17 cellular contexts compared by ENCODE assay signal in the genomic region with DNA sequence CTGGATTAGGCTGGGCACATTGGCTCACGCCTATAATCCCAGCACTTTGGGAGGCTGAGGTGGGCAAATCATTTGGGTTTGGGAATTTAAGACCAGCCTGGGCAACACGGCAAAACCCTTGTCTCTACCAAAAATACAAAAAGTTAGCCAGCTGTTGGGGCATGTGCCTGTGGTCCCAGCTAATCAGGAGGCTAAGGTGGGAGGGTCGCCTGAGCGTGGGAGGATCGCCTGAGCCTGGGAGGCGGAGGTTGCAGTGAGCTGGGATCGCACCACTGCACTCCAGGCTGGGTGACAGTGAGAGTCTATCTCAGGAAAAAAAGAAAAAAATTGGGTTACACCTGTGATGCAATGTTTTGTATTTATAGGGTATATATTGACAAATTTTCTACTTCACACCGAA. TPM values are rescaled to one million over a fixed set of nuclear protein-coding genes. Genes with fewer than 3 reads are reported as not detected.
A peak's percentile ranks its signal among the peaks of the same experiment; 100 is the strongest.
DNase-seq lines count a peak whose midpoint lies in the region; ATAC-seq, FAIRE-seq and TF ChIP-seq lines count a peak whose summit lies in the region.
"Had no signal": no experiment of that assay in that cellular context is flagged by ENCODE, and none has a peak within 500 bp of the region (broad histone marks: within the 10 kb centered on the region; RNA-seq: fewer than 3 reads in every experiment).

No MANE protein-coding gene starts in this region.

- H3K4me1 ChIP-seq in neutrophil (ENCODE audit: control insufficient read depth in 1 of 2, insufficient read depth in 1 of 2, low read depth in 1 of 2, low read length in 1 of 2) (peaks cover 55 to 60% of the 10 kb centered on the region in 2 experiments), HepG2 (ENCODE audit: insufficient read depth, low read length) (peaks cover 14% of the 10 kb centered on the region)

- H3K4me3 Mint-ChIP-seq in activated T-cell treated with anti-CD3 and anti-CD28 coated beads, Interleukin-2, amount 50 U/mL, for 24 hours, result no peak overlapping the region
- H3K4me3 Mint-ChIP-seq in T-helper 17 cell (no peak overlapping the region), endothelial cell (ENCODE audit: unreplicated experiment) (no peak overlapping the region)
- H3K4me3 Mint-ChIP-seq: CD8-positive, alpha-beta T cell had no signal

- no peaks in the 10 kb centered on the region for H3K27me3 Mint-ChIP-seq in activated T-cell treated with anti-CD3 and anti-CD28 coated beads, Interleukin-2, amount 50 U/mL, for 24 hours
- H3K27me3 Mint-ChIP-seq in T-helper 17 cell (no peaks in the 10 kb centered on the region), endothelial cell (ENCODE audit: unreplicated experiment) (no peaks in the 10 kb centered on the region)

- no peak overlapping the region for H3K9ac ChIP-seq in HepG2 (ENCODE audit: insufficient read depth, low read depth, low read length)
- H3K9ac ChIP-seq: BLaER1, GM23248 had no signal

- ATAC-seq in T-helper 17 cell (no peak), HepG2 (no peak)
- ATAC-seq: CD8-positive, alpha-beta T cell had no signal

- no peak overlapping the region for H3K4me2 ChIP-seq in HepG2 (ENCODE audit: low read depth, low read length)
- H3K4me2 ChIP-seq: BLaER1 had no signal

- no peak for TF ChIP-seq POLR2A in HepG2 (IDR thresholded peaks at IDR 0.05; ENCODE audit: insufficient read depth in 1 of 2, low read depth in 2 of 2, low read length in 2 of 2)

- peaks cover 29% of the 10 kb centered on the region for H3K36me3 ChIP-seq in neutrophil
- peaks cover 5 to 27% of the 10 kb centered on the region in 2 experiments; a peak in 4 of 5 replicates for H3K36me3 ChIP-seq in HepG2 (replicated peaks in 1 of 2; ENCODE audit: control insufficient read depth in 1 of 2, insufficient read depth in 2 of 2, low read length in 2 of 2)

- peaks cover 64% of the 10 kb centered on the region for H3K36me3 Mint-ChIP-seq in activated T-cell treated with anti-CD3 and anti-CD28 coated beads, Interleukin-2, amount 50 U/mL, for 24 hours (ENCODE audit: low read depth)
- H3K36me3 Mint-ChIP-seq in T-helper 17 cell (ENCODE audit: low read depth) (peaks cover 6% of the 10 kb centered on the region), endothelial cell (ENCODE audit: low read depth, unreplicated experiment) (peaks cover 3% of the 10 kb centered on the region)

- intact Hi-C loops in HepG2 (cut with micrococcal nuclease; ENCODE audit: unreplicated experiment), result no loop called here

- H3K9me3 Mint-ChIP-seq in activated T-cell treated with anti-CD3 and anti-CD28 coated beads, Interleukin-2, amount 50 U/mL, for 24 hours, result no peaks in the 10 kb centered on the region
- H3K9me3 Mint-ChIP-seq in endothelial cell (ENCODE audit: unreplicated experiment), result no peaks in the 10 kb centered on the region
- H3K9me3 Mint-ChIP-seq: CD8-positive, alpha-beta T cell had no signal

- H3K79me2 ChIP-seq in HepG2 (ENCODE audit: insufficient read depth, low read length), result peaks cover 16% of the 10 kb centered on the region

- TF ChIP-seq RAD21 in HepG2 (CRISPR knock-in tag; IDR thresholded peaks at IDR 0.05), result no peak

- BruUV-seq in HepG2 (replicated peaks; lab: Mats Ljungman, UMichigan), result no TSS peak

- H3K4me1 Mint-ChIP-seq in activated T-cell treated with anti-CD3 and anti-CD28 coated beads, Interleukin-2, amount 50 U/mL, for 24 hours (ENCODE audit: low read depth), result peaks cover 48% of the 10 kb centered on the region
- H3K4me1 Mint-ChIP-seq in T-helper 17 cell (peaks cover 24% of the 10 kb centered on the region), endothelial cell (ENCODE audit: unreplicated experiment) (peaks cover 34% of the 10 kb centered on the region)

- CTCF ChIA-PET in HepG2 (lab: Yijun Ruan, JAX; ENCODE audit: low intra/inter-chr PET ratio, low total read pairs), result no interaction called here

- TF ChIP-seq EP300 in HepG2 (IDR thresholded peaks at IDR 0.05; ENCODE audit: low read depth in 2 of 2, low read length in 2 of 2) (no peak), HepG2 (CRISPR knock-in tag; IDR thresholded peaks at IDR 0.05; ENCODE audit: borderline replicate concordance) (no peak)

- in situ Hi-C loops in HepG2 (cut with HindIII; ENCODE audit: extremely low pct_ligation_motif_present, low pct_unique_long_range_greater_than_20kb), result loop anchor here (10.0 kb wide), 1 partner anchor 363 kb away; no protein-coding TSS in a partner anchor

- DNase-seq in activated T-cell treated with anti-CD3 and anti-CD28 coated beads, Interleukin-2, amount 50 U/mL, for 24 hours, result no peak
- DNase-seq in activated T-cell treated with anti-CD3 and anti-CD28 coated beads for 4 hours, result no peak
- no peak for DNase-seq in T-helper 17 cell
- DNase-seq in endothelial cell (ENCODE audit: low spot score), result no peak
- DNase-seq in NK-92 treated with Interleukin-12 subunit alpha and Interleukin-12 subunit beta, amount 100 ng/mL, for 24 hours (lab: John Stamatoyannopoulos, UW), result no peak
- no peak for DNase-seq in activated gamma-delta T cell treated with Interleukin-2 at 50 U/mL for 16 hours
- no peak for DNase-seq in HepG2 (ENCODE audit: low spot score)
- DNase-seq: 8988T; Calu3; CD8-positive, alpha-beta T cell; DMS79 treated with DMSO at 0.1 percent for 48 hours; GM23248; IMR-90 had no signal

- POLR2A ChIA-PET in HepG2 (lab: Yijun Ruan, JAX), result no interaction called here

- H3K27ac ChIP-seq in neutrophil, result peak overlapping the region; percentile 87
- no peak overlapping the region for H3K27ac ChIP-seq in HepG2 (ENCODE audit: extremely low read length, insufficient read depth, low read length)
- H3K27ac ChIP-seq: BLaER1, GM23248 had no signal

- no peaks in the 10 kb centered on the region for H3K27me3 ChIP-seq in neutrophil
- no peaks in the 10 kb centered on the region; a peak in 1 of 5 replicates for H3K27me3 ChIP-seq in HepG2 (ENCODE audit: control insufficient read depth in 1 of 2, insufficient read depth in 2 of 2, low read length in 2 of 2)
- H3K27me3 ChIP-seq: BLaER1 had no signal

- no peak for FAIRE-seq in HepG2 (lab: Jason Lieb, UNC)

- no peaks in the 10 kb centered on the region for H4K20me1 ChIP-seq in HepG2 (ENCODE audit: insufficient read depth, low read length)
- H4K20me1 ChIP-seq: BLaER1 had no signal

- no peak overlapping the region for H2AFZ ChIP-seq in HepG2 (ENCODE audit: low read length)
- H2AFZ ChIP-seq: GM23248 had no signal

- 98% methylated on average over 8 of the region's 8 CpGs for WGBS in HepG2 (ENCODE audit: low lambda C conversion rate)

- H3K27ac Mint-ChIP-seq in activated T-cell treated with anti-CD3 and anti-CD28 coated beads, Interleukin-2, amount 50 U/mL, for 24 hours, result peak overlapping the region; percentile 28
- peak overlapping the region; percentile 9 for H3K27ac Mint-ChIP-seq in T-helper 17 cell
- H3K27ac Mint-ChIP-seq in endothelial cell (ENCODE audit: unreplicated experiment), result peak overlapping the region; percentile 79
- H3K27ac Mint-ChIP-seq: CD8-positive, alpha-beta T cell had no signal

- no peak overlapping the region for H3K4me3 ChIP-seq in neutrophil (ENCODE audit: low read depth in 1 of 2, low read length in 1 of 2)
- no peak overlapping the region for H3K4me3 ChIP-seq in HepG2 (replicated peaks in 1 of 3; ENCODE audit: insufficient read depth in 1 of 3, low read depth in 2 of 3, low read length in 3 of 3)
- H3K4me3 ChIP-seq: BLaER1, GM23248, HAP-1 had no signal

- TF ChIP-seq CTCF in endothelial cell (IDR thresholded peaks at IDR 0.05; ENCODE audit: unreplicated experiment), result no peak
- no peak for TF ChIP-seq CTCF in neutrophil (IDR thresholded peaks at IDR 0.05)
- TF ChIP-seq CTCF in HepG2 (CRISPR knock-in tag; IDR thresholded peaks at IDR 0.05), result no peak

- no peaks in the 10 kb centered on the region for H3K9me3 ChIP-seq in T-helper 17 cell (ENCODE audit: control insufficient read depth, low read length, poor library complexity, severe bottlenecking)
- H3K9me3 ChIP-seq in neutrophil, result no peaks in the 10 kb centered on the region
- no peaks in the 10 kb centered on the region for H3K9me3 ChIP-seq in HepG2 (ENCODE audit: low read length)
- H3K9me3 ChIP-seq: BLaER1, HAP-1 had no signal

RNA-seq across cellular contexts. Expression of gene NEK9, which starts 5.3 kb away (rescaled TPM):
- 10 to 100 TPM; 61.7 to 63.6 TPM for total RNA-seq in T-helper 17 cell
- total RNA-seq in endothelial cell (ENCODE audit: unreplicated experiment), result 74.3 TPM
- 16.5 and 29.4 TPM in 2 replicates for total RNA-seq in HepG2 (2016; rRNA removed; fragmentation: Illumina TruSeq; extraction: Trizol)
- total RNA-seq in HepG2 (2016; cell fraction: cytosol; rRNA removed; fragmentation: Illumina TruSeq; extraction: Trizol; ENCODE audit: low read depth), result 8.6 and 9.3 TPM in 2 replicates
- 17.5 and 29.6 TPM in 2 replicates for total RNA-seq in HepG2 (2016; cell fraction: insoluble cytoplasmic fraction; rRNA removed; fragmentation: Illumina TruSeq; extraction: Trizol)
- total RNA-seq in HepG2 (2016; cell fraction: membrane; rRNA removed; fragmentation: Illumina TruSeq; extraction: Trizol), result 11.8 and 12.2 TPM in 2 replicates
- total RNA-seq in HepG2 (2016; cell fraction: nucleus; rRNA removed; fragmentation: Illumina TruSeq; extraction: Trizol), result 25.2 and 29.4 TPM in 2 replicates
- polyA plus RNA-seq in HepG2 (2011; rRNA removed), result 27.3 and 32.1 TPM in 2 replicates
- polyA plus RNA-seq in HepG2 (2011; cell fraction: cytosol; rRNA removed), result 17.4 and 19.0 TPM in 2 replicates
- 69.4 and 74.5 TPM in 2 replicates for polyA plus RNA-seq in HepG2 (2011; cell fraction: nucleus; rRNA removed)
- polyA plus RNA-seq in HepG2 (2012), result 30.8 and 31.9 TPM in 2 replicates
- 0.96 and 1.7 TPM in 2 replicates for polyA plus RNA-seq in HepG2 (2016; cell fraction: cytosol; fragmentation: Illumina TruSeq; extraction: Trizol; ENCODE audit: low read depth)
- 32.5 and 34.6 TPM in 2 replicates for polyA plus RNA-seq in HepG2 (2016; cell fraction: insoluble cytoplasmic fraction; fragmentation: Illumina TruSeq; extraction: Trizol; ENCODE audit: low read depth)
- 4.7 and 5.0 TPM in 2 replicates for polyA plus RNA-seq in HepG2 (2016; cell fraction: membrane; fragmentation: Illumina TruSeq; extraction: Trizol; ENCODE audit: low read depth)
- polyA plus RNA-seq in HepG2 (2016; cell fraction: nucleus; fragmentation: Illumina TruSeq; extraction: Trizol; ENCODE audit: insufficient read depth, low read depth), result 60.6 and 64.1 TPM in 2 replicates
- polyA minus RNA-seq in HepG2 (2011; rRNA and poly(A)+ RNA removed; ENCODE audit: low replicate concordance), result 33.3 and 65.4 TPM in 2 replicates
- 16.4 and 19.4 TPM in 2 replicates for polyA minus RNA-seq in HepG2 (2011; cell fraction: cytosol; rRNA and poly(A)+ RNA removed)
- polyA minus RNA-seq in HepG2 (2011; cell fraction: nucleus; rRNA and poly(A)+ RNA removed), result 42.6 and 47.6 TPM in 2 replicates

RNA-seq across cellular contexts. Expression of gene ZC2HC1C, which starts 52.1 kb away (rescaled TPM):
- total RNA-seq in T-helper 17 cell (under 1 TPM; 0.20 to 0.76 TPM), endothelial cell (ENCODE audit: unreplicated experiment) (1.6 TPM), HepG2 (2016; rRNA removed; fragmentation: Illumina TruSeq; extraction: Trizol) (3.3 and 5.3 TPM in 2 replicates)
- total RNA-seq in HepG2 (2016; cell fraction: cytosol; rRNA removed; fragmentation: Illumina TruSeq; extraction: Trizol; ENCODE audit: low read depth), result 2.6 and 3.3 TPM in 2 replicates
- total RNA-seq in HepG2 (2016; cell fraction: insoluble cytoplasmic fraction; rRNA removed; fragmentation: Illumina TruSeq; extraction: Trizol), result 4.5 and 4.8 TPM in 2 replicates
- total RNA-seq in HepG2 (2016; cell fraction: membrane; rRNA removed; fragmentation: Illumina TruSeq; extraction: Trizol), result 3.8 and 4.6 TPM in 2 replicates
- 3.6 and 5.8 TPM in 2 replicates for total RNA-seq in HepG2 (2016; cell fraction: nucleus; rRNA removed; fragmentation: Illumina TruSeq; extraction: Trizol)
- polyA plus RNA-seq in HepG2 (2011; rRNA removed), result 3.0 and 3.5 TPM in 2 replicates
- polyA plus RNA-seq in HepG2 (2011; cell fraction: cytosol; rRNA removed), result 1.7 and 2.1 TPM in 2 replicates
- polyA plus RNA-seq in HepG2 (2011; cell fraction: nucleus; rRNA removed), result 2.1 and 3.0 TPM in 2 replicates
- polyA plus RNA-seq in HepG2 (2012), result 1.5 and 2.4 TPM in 2 replicates
- polyA plus RNA-seq in HepG2 (2016; cell fraction: cytosol; fragmentation: Illumina TruSeq; extraction: Trizol; ENCODE audit: low read depth), result 1.6 and 1.9 TPM in 2 replicates
- 4.5 and 6.0 TPM in 2 replicates for polyA plus RNA-seq in HepG2 (2016; cell fraction: insoluble cytoplasmic fraction; fragmentation: Illumina TruSeq; extraction: Trizol; ENCODE audit: low read depth)
- polyA plus RNA-seq in HepG2 (2016; cell fraction: membrane; fragmentation: Illumina TruSeq; extraction: Trizol; ENCODE audit: low read depth), result 1.8 and 2.2 TPM in 2 replicates
- polyA plus RNA-seq in HepG2 (2016; cell fraction: nucleus; fragmentation: Illumina TruSeq; extraction: Trizol; ENCODE audit: insufficient read depth, low read depth), result 4.8 and 5.3 TPM in 2 replicates
- polyA minus RNA-seq in HepG2 (2011; rRNA and poly(A)+ RNA removed; ENCODE audit: low replicate concordance), result 0.82 and 0.98 TPM in 2 replicates
- polyA minus RNA-seq in HepG2 (2011; cell fraction: cytosol; rRNA and poly(A)+ RNA removed), result 0.88 and 1.5 TPM in 2 replicates
- polyA minus RNA-seq in HepG2 (2011; cell fraction: nucleus; rRNA and poly(A)+ RNA removed), result 2.4 and 4.8 TPM in 2 replicates
- total RNA-seq: CD8-positive, alpha-beta T cell; HT1080 had no signal

RNA-seq across cellular contexts. Expression of gene TMED10, which starts 54.9 kb away (rescaled TPM):
- 100 to 1,000 TPM; 190 to 195 TPM for total RNA-seq in T-helper 17 cell
- total RNA-seq in endothelial cell (ENCODE audit: unreplicated experiment), result 312 TPM
- total RNA-seq in HepG2 (2016; rRNA removed; fragmentation: Illumina TruSeq; extraction: Trizol), result 183 and 311 TPM in 2 replicates
- 31.8 and 36.6 TPM in 2 replicates for total RNA-seq in HepG2 (2016; cell fraction: cytosol; rRNA removed; fragmentation: Illumina TruSeq; extraction: Trizol; ENCODE audit: low read depth)
- total RNA-seq in HepG2 (2016; cell fraction: insoluble cytoplasmic fraction; rRNA removed; fragmentation: Illumina TruSeq; extraction: Trizol), result 191 and 318 TPM in 2 replicates
- 62.0 and 63.6 TPM in 2 replicates for total RNA-seq in HepG2 (2016; cell fraction: membrane; rRNA removed; fragmentation: Illumina TruSeq; extraction: Trizol)
- total RNA-seq in HepG2 (2016; cell fraction: nucleus; rRNA removed; fragmentation: Illumina TruSeq; extraction: Trizol), result 252 and 291 TPM in 2 replicates
- 292 and 377 TPM in 2 replicates for polyA plus RNA-seq in HepG2 (2011; rRNA removed)
- polyA plus RNA-seq in HepG2 (2011; cell fraction: cytosol; rRNA removed), result 308 and 326 TPM in 2 replicates
- 81.4 and 84.1 TPM in 2 replicates for polyA plus RNA-seq in HepG2 (2011; cell fraction: nucleus; rRNA removed)
- polyA plus RNA-seq in HepG2 (2012), result 131 and 139 TPM in 2 replicates
- 36.6 and 41.3 TPM in 2 replicates for polyA plus RNA-seq in HepG2 (2016; cell fraction: cytosol; fragmentation: Illumina TruSeq; extraction: Trizol; ENCODE audit: low read depth)
- polyA plus RNA-seq in HepG2 (2016; cell fraction: insoluble cytoplasmic fraction; fragmentation: Illumina TruSeq; extraction: Trizol; ENCODE audit: low read depth), result 162 and 165 TPM in 2 replicates
- 58.6 and 59.0 TPM in 2 replicates for polyA plus RNA-seq in HepG2 (2016; cell fraction: membrane; fragmentation: Illumina TruSeq; extraction: Trizol; ENCODE audit: low read depth)
- polyA plus RNA-seq in HepG2 (2016; cell fraction: nucleus; fragmentation: Illumina TruSeq; extraction: Trizol; ENCODE audit: insufficient read depth, low read depth), result 306 and 326 TPM in 2 replicates
- 546 and 919 TPM in 2 replicates for polyA minus RNA-seq in HepG2 (2011; rRNA and poly(A)+ RNA removed; ENCODE audit: low replicate concordance)
- polyA minus RNA-seq in HepG2 (2011; cell fraction: cytosol; rRNA and poly(A)+ RNA removed), result 247 and 332 TPM in 2 replicates
- polyA minus RNA-seq in HepG2 (2011; cell fraction: nucleus; rRNA and poly(A)+ RNA removed), result 78.8 and 85.5 TPM in 2 replicates

RNA-seq across cellular contexts. Expression of gene ACYP1, which starts 57.7 kb away (rescaled TPM):
- total RNA-seq in T-helper 17 cell (10 to 100 TPM; 11.3 to 16.1 TPM), endothelial cell (ENCODE audit: unreplicated experiment) (5.8 TPM), HepG2 (2016; rRNA removed; fragmentation: Illumina TruSeq; extraction: Trizol) (9.7 and 11.1 TPM in 2 replicates)
- 3.0 and 3.7 TPM in 2 replicates for total RNA-seq in HepG2 (2016; cell fraction: cytosol; rRNA removed; fragmentation: Illumina TruSeq; extraction: Trizol; ENCODE audit: low read depth)
- 11.8 and 12.0 TPM in 2 replicates for total RNA-seq in HepG2 (2016; cell fraction: insoluble cytoplasmic fraction; rRNA removed; fragmentation: Illumina TruSeq; extraction: Trizol)
- 4.6 and 5.3 TPM in 2 replicates for total RNA-seq in HepG2 (2016; cell fraction: membrane; rRNA removed; fragmentation: Illumina TruSeq; extraction: Trizol)
- total RNA-seq in HepG2 (2016; cell fraction: nucleus; rRNA removed; fragmentation: Illumina TruSeq; extraction: Trizol), result 12.2 and 12.7 TPM in 2 replicates
- 17.3 and 22.4 TPM in 2 replicates for polyA plus RNA-seq in HepG2 (2011; rRNA removed)
- 16.7 and 19.1 TPM in 2 replicates for polyA plus RNA-seq in HepG2 (2011; cell fraction: cytosol; rRNA removed)
- polyA plus RNA-seq in HepG2 (2011; cell fraction: nucleus; rRNA removed), result 8.6 and 13.9 TPM in 2 replicates
- 18.5 and 20.3 TPM in 2 replicates for polyA plus RNA-seq in HepG2 (2012)
- polyA plus RNA-seq in HepG2 (2016; cell fraction: cytosol; fragmentation: Illumina TruSeq; extraction: Trizol; ENCODE audit: low read depth), result 3.4 and 4.7 TPM in 2 replicates
- 18.4 and 21.2 TPM in 2 replicates for polyA plus RNA-seq in HepG2 (2016; cell fraction: insoluble cytoplasmic fraction; fragmentation: Illumina TruSeq; extraction: Trizol; ENCODE audit: low read depth)
- 6.4 and 6.5 TPM in 2 replicates for polyA plus RNA-seq in HepG2 (2016; cell fraction: membrane; fragmentation: Illumina TruSeq; extraction: Trizol; ENCODE audit: low read depth)
- 31.3 and 35.6 TPM in 2 replicates for polyA plus RNA-seq in HepG2 (2016; cell fraction: nucleus; fragmentation: Illumina TruSeq; extraction: Trizol; ENCODE audit: insufficient read depth, low read depth)
- polyA minus RNA-seq in HepG2 (2011; rRNA and poly(A)+ RNA removed; ENCODE audit: low replicate concordance), result 1.6 and 7.3 TPM in 2 replicates
- 2.1 and 2.5 TPM in 2 replicates for polyA minus RNA-seq in HepG2 (2011; cell fraction: cytosol; rRNA and poly(A)+ RNA removed)
- 12.7 and 14.0 TPM in 2 replicates for polyA minus RNA-seq in HepG2 (2011; cell fraction: nucleus; rRNA and poly(A)+ RNA removed)

Comparison
In these comparisons a context has a peak if more than half of its experiments do, and no peak if none do; other contexts are left out.
1. H3K27ac Mint-ChIP-seq: peak in every context shown above with its lines; median percentile 79 in endothelial cell; 28 in activated T-cell treated with anti-CD3 and anti-CD28 coated beads, Interleukin-2, amount 50 U/mL, for 24 hours; 9 in T-helper 17 cell.